ENCODE assay signal across 8 cellular contexts in the genomic region with DNA sequence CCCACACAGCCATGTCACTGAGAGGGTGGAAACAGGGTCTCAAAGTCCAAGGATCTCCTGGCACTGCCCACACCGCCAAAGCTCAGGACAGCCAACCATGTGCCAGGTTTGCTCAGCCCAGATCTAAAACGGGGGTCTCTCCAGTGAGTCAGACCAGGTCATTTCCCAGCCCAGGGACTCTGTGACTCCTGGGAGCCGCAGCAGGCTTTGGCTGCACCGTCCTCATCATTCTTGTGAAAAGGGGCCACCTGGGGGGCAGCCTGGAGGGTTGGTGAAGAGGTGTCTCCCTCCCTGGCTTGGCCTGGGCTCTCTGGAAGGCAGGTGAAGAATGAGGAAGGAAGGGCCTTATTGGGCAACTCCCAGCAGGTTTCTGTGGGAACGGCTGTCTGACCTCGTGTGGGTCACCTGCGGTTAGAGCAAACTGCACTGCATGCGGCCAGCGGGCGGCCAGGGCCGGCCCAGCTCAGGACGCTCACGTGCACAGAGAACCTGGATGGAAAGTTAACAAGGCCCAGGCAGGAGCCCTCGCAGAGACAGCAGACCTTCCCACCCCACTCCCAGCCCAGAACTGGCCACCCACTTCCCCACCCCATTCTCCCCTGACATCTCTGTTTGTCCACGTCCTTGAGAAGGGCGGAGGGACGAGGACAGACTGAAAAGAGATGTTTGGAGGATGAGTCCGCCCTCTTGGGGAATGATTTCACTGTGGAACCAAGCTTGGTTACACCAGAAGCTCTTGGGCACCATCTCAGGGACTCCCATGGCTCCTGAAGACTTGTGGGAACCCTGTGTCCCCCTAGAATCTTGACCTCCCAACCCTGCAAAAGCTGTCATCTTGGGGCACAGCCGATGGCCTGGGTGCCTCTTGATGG. TPM values are rescaled to one million over a fixed set of nuclear protein-coding genes. Genes with fewer than 3 reads are reported as not detected.
DNase-seq lines count a peak whose midpoint lies in the region; ATAC-seq lines count a peak whose summit lies in the region.

No MANE protein-coding gene starts in this region.

- no peak for ATAC-seq in GM18502 (IDR thresholded peaks at IDR 0.05; ENCODE audit: poor library complexity, unreplicated experiment)

- intact Hi-C loops in cardiac septum (cut with DNase I) (no loop called here), posterior vena cava (cut with DNase I) (no loop called here)

- H3K4me3 ChIP-seq in H7 (ENCODE audit: insufficient read depth, low read depth, low read length) = no peak overlapping the region

- H3K27me3 ChIP-seq in H7 (ENCODE audit: control insufficient read depth, insufficient read depth, low read length) = no peaks in the 10 kb centered on the region

- DNase-seq in H7 = peak; percentile 74
- DNase-seq in RPMI8226 = peak; percentile 88
- peak; percentile 93 for DNase-seq in cardiac septum (ENCODE audit: low spot score)
- peak; percentile 81 for DNase-seq in posterior vena cava (ENCODE audit: low spot score)
- DNase-seq in activated naive CD4-positive, alpha-beta T cell treated with Interleukin-2 at 50 U/mL for 16 hours = no peak
- DNase-seq in activated gamma-delta T cell treated with Interleukin-2 at 50 U/mL for 16 hours = no peak
- DNase-seq in NCI-H82 (lab: John Stamatoyannopoulos, UW) = no peak

- H3K36me3 ChIP-seq in H7 (replicated peaks; ENCODE audit: control insufficient read depth, insufficient read depth, low read length) = no peaks in the 10 kb centered on the region

RNA-seq across cellular contexts. Expression of gene LITAF, which starts 25.6 kb away (rescaled TPM):
- 71.8 and 85.6 TPM in 2 replicates for total RNA-seq in H7 (2014; rRNA removed; shearing (Covaris generic))
- total RNA-seq in cardiac septum = 40.5 TPM
- 10 to 100 TPM; 70.0 to 76.4 TPM for total RNA-seq in posterior vena cava

RNA-seq across cellular contexts. Expression of gene SNN, which starts 55.9 kb away (rescaled TPM):
- 34.1 and 34.9 TPM in 2 replicates for total RNA-seq in H7 (2014; rRNA removed; shearing (Covaris generic))
- 31.2 TPM for total RNA-seq in cardiac septum
- total RNA-seq in posterior vena cava = 10 to 100 TPM; 17.9 to 19.7 TPM

Comparison
In these comparisons a context has a peak if more than half of its experiments do, and no peak if none do; other contexts are left out.
1. DNase-seq: peak in H7 (single experiment), RPMI8226 (single experiment), cardiac septum (single experiment) and posterior vena cava (single experiment); none in activated naive CD4-positive, alpha-beta T cell treated with Interleukin-2 at 50 U/mL for 16 hours (single experiment), activated gamma-delta T cell treated with Interleukin-2 at 50 U/mL for 16 hours (single experiment) and NCI-H82 (single experiment).